In genomic region chr4:74123065-74123728, GRCh38 we compare ENCODE assay signal across 10 cellular contexts. TPM values are rescaled to one million over a fixed set of nuclear protein-coding genes. Genes with fewer than 3 reads are reported as not detected.
DNase-seq lines count a peak whose midpoint lies in the region; ATAC-seq and TF ChIP-seq lines count a peak whose summit lies in the region.
"Had no signal": no experiment of that assay in that cellular context is flagged by ENCODE, and none has a peak within 500 bp of the region (broad histone marks: within the 10 kb centered on the region; RNA-seq: fewer than 3 reads in every experiment).

No MANE protein-coding gene starts in this region.

- no peaks in the 10 kb centered on the region for H3K4me1 Mint-ChIP-seq in activated naive CD4-positive, alpha-beta T cell treated with anti-CD3 and anti-CD28 coated beads for 36 hours (ENCODE audit: low read depth)
- H3K4me1 Mint-ChIP-seq: GM23338 had no signal

- peaks cover 6% of the 10 kb centered on the region for H3K9me3 Mint-ChIP-seq in activated naive CD4-positive, alpha-beta T cell treated with anti-CD3 and anti-CD28 coated beads for 36 hours

- TF ChIP-seq POLR2A in upper lobe of left lung (IDR thresholded peaks at IDR 0.05): no peak

- intact Hi-C loops in posterior vena cava (cut with DNase I): no loop called here
- intact Hi-C loops in activated naive CD4-positive, alpha-beta T cell treated with anti-CD3 and anti-CD28 coated beads for 36 hours (cut with micrococcal nuclease): no loop called here

- WGBS in SK-N-SH (ENCODE audit: low lambda C conversion rate): 59% methylated on average over 1 of the region's 1 CpG
- 69 to 71% methylated on average over 1 of the region's 1 CpG for WGBS in upper lobe of left lung, 2 donors

- peaks cover 9% of the 10 kb centered on the region for H3K27me3 Mint-ChIP-seq in activated naive CD4-positive, alpha-beta T cell treated with anti-CD3 and anti-CD28 coated beads for 36 hours (ENCODE audit: low read depth)

- no peak overlapping the region for H3K4me3 Mint-ChIP-seq in activated naive CD4-positive, alpha-beta T cell treated with anti-CD3 and anti-CD28 coated beads for 36 hours
- H3K4me3 Mint-ChIP-seq: GM23338 had no signal

- H3K4me1 ChIP-seq in SK-N-SH (ENCODE audit: control insufficient read depth in 1 of 2, insufficient read depth in 2 of 2, low read depth in 1 of 2, low read length in 1 of 2) (no peaks in the 10 kb centered on the region), upper lobe of left lung (peaks cover 1 to 6% (median 5%) of the 10 kb centered on the region in 4 donors)

- no peaks in the 10 kb centered on the region for H3K9me2 ChIP-seq in SK-N-SH

- TF ChIP-seq RAD21 in SK-N-SH (IDR thresholded peaks at IDR 0.05; ENCODE audit: low read length): no peak

- DNase-seq in SK-N-SH (no peak), NCI-H526 (lab: John Stamatoyannopoulos, UW) (peak; percentile 82 to 85), foreskin fibroblast (peak; percentile 69 to 81), upper lobe of left lung (peak in 1 of 2 donors; percentile 69), posterior vena cava (ENCODE audit: low spot score) (no peak)
- DNase-seq in activated naive CD4-positive, alpha-beta T cell treated with anti-CD3 and anti-CD28 coated beads for 36 hours: no peak
- DNase-seq: AML-193 had no signal

- TF ChIP-seq EP300 in SK-N-SH (IDR thresholded peaks at IDR 0.05; ENCODE audit: borderline replicate concordance in 1 of 2, low read depth in 1 of 2, low read length in 1 of 2) (no peak), upper lobe of left lung (IDR thresholded peaks at IDR 0.05) (peak; percentile 36 to 97 (median 62))

- CTCF ChIA-PET in SK-N-SH (lab: Yijun Ruan, JAX): no interaction called here
- CTCF ChIA-PET in activated naive CD4-positive, alpha-beta T cell treated with anti-CD3 and anti-CD28 coated beads for 36 hours (lab: Charles Lee): no interaction called here

- POLR2A ChIA-PET in SK-N-SH (lab: Yijun Ruan, JAX): no interaction called here

- no peak overlapping the region for H3K27ac ChIP-seq in SK-N-SH (ENCODE audit: low read depth in 2 of 2, low read length in 1 of 2)
- peak overlapping the region in 2 of 4 donors; percentile 9 to 60 for H3K27ac ChIP-seq in upper lobe of left lung

- H3K79me2 ChIP-seq in SK-N-SH (ENCODE audit: insufficient read depth): no peaks in the 10 kb centered on the region

- H3K27me3 ChIP-seq in SK-N-SH (ENCODE audit: insufficient read depth) (no peaks in the 10 kb centered on the region), upper lobe of left lung (no peaks in the 10 kb centered on the region)

- H3F3A ChIP-seq in SK-N-SH (replicated peaks; ENCODE audit: insufficient read depth): no peaks in the 10 kb centered on the region

- H4K20me1 ChIP-seq in SK-N-SH (ENCODE audit: insufficient read depth): no peaks in the 10 kb centered on the region

- peak overlapping the region; percentile 19; the same call in 1 of the 2 replicates for H2AFZ ChIP-seq in SK-N-SH (ENCODE audit: low read depth)
- H2AFZ ChIP-seq: GM23338 had no signal

- ATAC-seq in SK-N-SH treated with all-trans-retinoic acid at 6 μM for 48 hours: no peak
- peak; percentile 57 to 76 for ATAC-seq in upper lobe of left lung (ENCODE audit: low FRiP score in 2 of 2)
- no peak for ATAC-seq in HG03439 (IDR thresholded peaks at IDR 0.05; ENCODE audit: unreplicated experiment)
- ATAC-seq: GM23338 had no signal

- H3K4me3 ChIP-seq in SK-N-SH (ENCODE audit: low read depth in 2 of 2, low read length in 1 of 2) (no peak overlapping the region), foreskin fibroblast (ENCODE audit: low read depth in 1 of 2, low read length in 2 of 2) (no peak overlapping the region), upper lobe of left lung (no peak overlapping the region)
- H3K4me3 ChIP-seq: GM23338 had no signal

- H3K9me3 ChIP-seq in SK-N-SH: no peaks in the 10 kb centered on the region; the same call in 1 of the 2 replicates
- no peaks in the 10 kb centered on the region for H3K9me3 ChIP-seq in upper lobe of left lung

- no peak for TF ChIP-seq CTCF in SK-N-SH (IDR thresholded peaks at IDR 0.05)
- TF ChIP-seq CTCF in foreskin fibroblast (IDR thresholded peaks at IDR 0.05; ENCODE audit: low read depth, low read length): no peak
- TF ChIP-seq CTCF in upper lobe of left lung (IDR thresholded peaks at IDR 0.05): no peak

- H3K27ac Mint-ChIP-seq in activated naive CD4-positive, alpha-beta T cell treated with anti-CD3 and anti-CD28 coated beads for 36 hours: no peak overlapping the region
- H3K27ac Mint-ChIP-seq: GM23338 had no signal

- no peak overlapping the region for H3K4me2 ChIP-seq in SK-N-SH
- H3K4me2 ChIP-seq: GM23338 had no signal

- H3K36me3 ChIP-seq in SK-N-SH (replicated peaks in 1 of 2; ENCODE audit: control insufficient read depth in 1 of 2, insufficient read depth in 2 of 2, low read length in 1 of 2) (no peaks in the 10 kb centered on the region), upper lobe of left lung (no peaks in the 10 kb centered on the region)

- H3K9ac ChIP-seq in SK-N-SH: no peak overlapping the region

- H3K36me3 Mint-ChIP-seq in activated naive CD4-positive, alpha-beta T cell treated with anti-CD3 and anti-CD28 coated beads for 36 hours (ENCODE audit: low read depth): no peaks in the 10 kb centered on the region

TF ChIP-seq in SK-N-SH, 30 proteins besides CTCF, POLR2A, EP300 and RAD21 (continues in another document):
- TF ChIP-seq IRF3 (IDR thresholded peaks at IDR 0.05; ENCODE audit: low read depth, low read length): no peak
- TF ChIP-seq SIN3A (IDR thresholded peaks at IDR 0.05; ENCODE audit: borderline replicate concordance, low read depth, low read length): no peak
- no peak for TF ChIP-seq YY1 (IDR thresholded peaks at IDR 0.05; ENCODE audit: low read depth)
- no peak for TF ChIP-seq USF1 (IDR thresholded peaks at IDR 0.05; ENCODE audit: borderline replicate concordance, low read depth)
- no peak for TF ChIP-seq TCF12 (IDR thresholded peaks at IDR 0.05)
- TF ChIP-seq GATA2 (CRISPR knock-in tag; IDR thresholded peaks at IDR 0.05): no peak
- TF ChIP-seq FOXM1 (IDR thresholded peaks at IDR 0.05; ENCODE audit: low read depth): no peak
- no peak for TF ChIP-seq POLR2AphosphoS5 (IDR thresholded peaks at IDR 0.05; ENCODE audit: low read depth, low read length)
- TF ChIP-seq FOXJ3 (CRISPR knock-in tag; IDR thresholded peaks at IDR 0.05): no peak

TF ChIP-seq in SK-N-SH treated with all-trans-retinoic acid at 6 μM for 48 hours, 23 proteins besides CTCF, POLR2A, EP300 and RAD21 (continues in another document):
- TF ChIP-seq ISL1 (CRISPR knock-in tag; IDR thresholded peaks at IDR 0.05) (no peak), POU6F1 (CRISPR knock-in tag; IDR thresholded peaks at IDR 0.05; ENCODE audit: borderline replicate concordance, low read depth) (no peak), CSRNP3 (CRISPR knock-in tag; IDR thresholded peaks at IDR 0.05) (no peak), ZFP3 (CRISPR knock-in tag; IDR thresholded peaks at IDR 0.05) (no peak), BACH2 (CRISPR knock-in tag; IDR thresholded peaks at IDR 0.05; ENCODE audit: borderline replicate concordance) (no peak), TOX (CRISPR knock-in tag; IDR thresholded peaks at IDR 0.05; ENCODE audit: borderline replicate concordance) (no peak), TCF4 (CRISPR knock-in tag; IDR thresholded peaks at IDR 0.05; ENCODE audit: borderline replicate concordance) (no peak), ZFP30 (CRISPR knock-in tag; IDR thresholded peaks at IDR 0.05) (no peak), SNAI2 (CRISPR knock-in tag; IDR thresholded peaks at IDR 0.05) (no peak)

RNA-seq across cellular contexts. Expression of gene CXCL2, which starts 24.2 kb away (rescaled TPM):
- polyA plus RNA-seq in SK-N-SH (2012; rRNA removed): 20.9 and 33.7 TPM in 2 replicates
- polyA plus RNA-seq in SK-N-SH (2012; cell fraction: cytosol; rRNA removed): 11.6 and 21.0 TPM in 2 replicates
- 125 and 134 TPM in 2 replicates for polyA plus RNA-seq in SK-N-SH (2012; cell fraction: nucleus; rRNA removed)
- 100 to 1,000 TPM in 3 of 6 donors, 10 to 100 TPM in 3; 41.1 to 108 (median 79.4) TPM for total RNA-seq in upper lobe of left lung
- 10 to 100 TPM in 1 of 2 donors, 1 to 10 TPM in 1; 9.3 to 23.6 TPM for total RNA-seq in posterior vena cava
- not detected for total RNA-seq in activated naive CD4-positive, alpha-beta T cell treated with anti-CD3 and anti-CD28 coated beads for 36 hours

RNA-seq across cellular contexts. Expression of gene MTHFD2L, which starts 34.7 kb away (rescaled TPM):
- 4.8 and 8.2 TPM in 2 replicates for polyA plus RNA-seq in SK-N-SH (2012; rRNA removed)
- 5.9 and 8.4 TPM in 2 replicates for polyA plus RNA-seq in SK-N-SH (2012; cell fraction: cytosol; rRNA removed)
- 4.2 and 11.6 TPM in 2 replicates for polyA plus RNA-seq in SK-N-SH (2012; cell fraction: nucleus; rRNA removed)
- 10 to 100 TPM in 5 of 6 donors, 1 to 10 TPM in 1; 4.9 to 23.6 (median 12.8) TPM for total RNA-seq in upper lobe of left lung
- total RNA-seq in posterior vena cava: 10 to 100 TPM in 1 of 2 donors, 1 to 10 TPM in 1; 9.6 to 10.8 TPM
- total RNA-seq in activated naive CD4-positive, alpha-beta T cell treated with anti-CD3 and anti-CD28 coated beads for 36 hours: 1 to 10 TPM; 4.8 to 5.3 TPM

Comparison
In these comparisons a context has a peak if more than half of its experiments do, and no peak if none do; other contexts are left out.
1. DNase-seq: peak in NCI-H526 (2 of 2) and foreskin fibroblast (2 of 2); none in SK-N-SH (single experiment), posterior vena cava (single experiment) and activated naive CD4-positive, alpha-beta T cell treated with anti-CD3 and anti-CD28 coated beads for 36 hours (single experiment).
2. ATAC-seq: peak in upper lobe of left lung (2 of 2); none in SK-N-SH treated with all-trans-retinoic acid at 6 μM for 48 hours (single experiment) and HG03439 (single experiment).
3. RNA of gene CXCL2, which starts 24.2 kb away (total RNA-seq): 41.1 to 108 TPM in upper lobe of left lung and 9.3 to 23.6 TPM in posterior vena cava; not detected in activated naive CD4-positive, alpha-beta T cell treated with anti-CD3 and anti-CD28 coated beads for 36 hours; every median in the first group is over 10 times any median in the second.